Comparison of ENCODE assay signal across 19 cellular contexts in genomic region chr15:73345658-73346057, GRCh38. TPM values are rescaled to one million over a fixed set of nuclear protein-coding genes. Genes with fewer than 3 reads are reported as not detected.
A peak's percentile ranks its signal among the peaks of the same experiment; 100 is the strongest.
DNase-seq lines count a peak whose midpoint lies in the region; TF ChIP-seq lines count a peak whose summit lies in the region.
"Had no signal": no experiment of that assay in that cellular context is flagged by ENCODE, and none has a peak within 500 bp of the region (broad histone marks: within the 10 kb centered on the region; RNA-seq: fewer than 3 reads in every experiment).

No MANE protein-coding gene starts in this region.

- TF ChIP-seq POLR2A in vagina (IDR thresholded peaks at IDR 0.05) = no peak

- no peak overlapping the region for H3K4me3 ChIP-seq in left ventricle myocardium inferior
- H3K4me3 ChIP-seq in vagina = no peak overlapping the region
- H3K4me3 ChIP-seq: GM12878, GM23338, Peyer's patch had no signal

- in situ Hi-C loops in GM13977 (cut with MboI; ENCODE audit: low pct_unique_long_range_greater_than_20kb, low sequenced_read_pairs, unreplicated experiment) = no loop called here

- peak overlapping the region; percentile 48 for H3K27ac ChIP-seq in left ventricle myocardium inferior (replicated peaks)
- H3K27ac ChIP-seq in vagina = no peak overlapping the region
- H3K27ac ChIP-seq: Peyer's patch had no signal

- TF ChIP-seq CTCF in left ventricle myocardium inferior (IDR thresholded peaks at IDR 0.05; ENCODE audit: borderline replicate concordance) (no peak), GM13977 (IDR thresholded peaks at IDR 0.05; ENCODE audit: extremely low read depth, insufficient read depth, missing control alignments) (no peak), vagina (IDR thresholded peaks at IDR 0.05) (no peak)

- H3K36me3 ChIP-seq in left ventricle myocardium inferior (no peaks in the 10 kb centered on the region), vagina (no peaks in the 10 kb centered on the region)
- H3K36me3 ChIP-seq: BE2C, Peyer's patch had no signal

- peaks cover 38% of the 10 kb centered on the region for H3K4me1 ChIP-seq in left ventricle myocardium inferior
- H3K4me1 ChIP-seq in vagina = no peaks in the 10 kb centered on the region
- H3K4me1 ChIP-seq: BE2C, Peyer's patch had no signal

- intact Hi-C loops in left ventricle myocardium inferior (cut with micrococcal nuclease) (no loop called here), vagina (cut with DNase I) (no loop called here)

- H3K27me3 ChIP-seq in left ventricle myocardium inferior (ENCODE audit: low read depth) = no peaks in the 10 kb centered on the region
- no peaks in the 10 kb centered on the region for H3K27me3 ChIP-seq in vagina
- H3K27me3 ChIP-seq: Peyer's patch had no signal

- DNase-seq in NCI-H2107 treated with DMSO at 0.1 percent for 48 hours (lab: John Stamatoyannopoulos, UW; ENCODE audit: unreplicated experiment) = peak; percentile 87
- DNase-seq in NCI-H2107 (lab: John Stamatoyannopoulos, UW) = no peak
- DNase-seq in NCI-H146 (lab: John Stamatoyannopoulos, UW) = peak; percentile 91
- DNase-seq in NCI-H748 treated with DMSO at 0.1 percent for 48 hours (lab: John Stamatoyannopoulos, UW) = peak; percentile 76
- DNase-seq in left ventricle myocardium inferior = no peak
- no peak for DNase-seq in NCI-H1694 (lab: John Stamatoyannopoulos, UW)
- no peak for DNase-seq in GM13977 (ENCODE audit: low spot score)
- DNase-seq in vagina (ENCODE audit: extremely low spot score in 2 of 2) = no peak
- DNase-seq: 8988T; BE2C; CD4-positive, alpha-beta memory T cell; GDM1; NCI-H2029; NCI-H226; Peyer's patch; T-helper 17 cell had no signal

- H3K9me3 ChIP-seq in left ventricle myocardium inferior (replicated peaks) (peaks cover 3% of the 10 kb centered on the region), vagina (no peaks in the 10 kb centered on the region)
- H3K9me3 ChIP-seq: BE2C, Peyer's patch had no signal

RNA-seq across cellular contexts. Expression of gene HCN4, which starts 23.1 kb away (rescaled TPM):
- total RNA-seq in left ventricle myocardium inferior (21.9 TPM), vagina (0.25 TPM)
- total RNA-seq: CD4-positive, alpha-beta memory T cell; LHCN-M2; T-helper 17 cell had no signal

Comparison
In these comparisons a context has a peak if more than half of its experiments do, and no peak if none do; other contexts are left out.
1. DNase-seq: peak in NCI-H2107 treated with DMSO at 0.1 percent for 48 hours (single experiment), NCI-H146 (single experiment) and NCI-H748 treated with DMSO at 0.1 percent for 48 hours (single experiment); none in NCI-H2107 (single experiment), left ventricle myocardium inferior (single experiment), NCI-H1694 (single experiment), GM13977 (single experiment) and vagina (0 of 2).
2. RNA of gene HCN4, which starts 23.1 kb away (total RNA-seq): 21.9 TPM in left ventricle myocardium inferior (single experiment); 0.25 TPM in vagina (single experiment); every median in the first group is over 10 times any median in the second.